ENCODE assay signal across 8 cellular contexts in the genomic region with DNA sequence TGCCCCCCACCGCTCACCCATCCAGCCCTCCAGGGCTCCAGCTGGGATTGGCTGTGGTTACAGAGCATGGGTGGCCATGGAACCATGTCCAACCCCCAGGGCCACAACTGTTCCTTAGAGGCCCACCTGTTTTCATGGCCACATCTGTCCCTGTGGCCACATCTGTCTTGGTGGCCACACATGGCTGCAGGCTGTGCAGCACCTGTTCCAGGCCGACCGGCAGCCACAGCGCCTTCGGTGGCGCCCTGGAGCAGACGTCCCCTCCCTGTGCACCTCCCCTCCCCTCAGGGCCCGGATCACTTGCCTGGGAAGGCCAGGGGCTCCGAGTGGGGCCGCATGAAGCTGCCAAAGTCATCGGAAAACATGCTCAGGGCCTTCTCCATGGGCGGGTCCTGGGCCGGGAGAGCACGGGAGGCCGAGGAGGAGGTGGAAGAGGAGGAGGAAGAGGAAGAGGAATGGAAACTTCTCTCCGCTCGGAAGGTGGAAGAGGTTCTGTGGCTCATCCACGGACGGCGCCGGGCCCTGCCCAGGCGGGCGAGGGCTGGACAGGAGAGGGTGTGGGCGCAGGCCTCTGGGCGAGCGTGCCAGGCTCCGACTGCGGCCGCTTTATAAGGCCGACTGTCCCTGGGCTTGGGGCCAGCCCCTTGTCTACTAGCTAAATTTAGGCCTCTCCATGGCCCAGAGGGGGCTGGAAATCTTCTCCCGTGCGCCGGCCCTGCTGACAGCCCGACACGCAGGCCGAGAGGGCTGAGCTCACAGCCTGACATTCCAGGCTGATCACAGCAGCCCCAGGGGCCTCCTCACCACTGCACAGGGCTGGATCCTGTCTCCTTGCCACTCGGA. TPM values are rescaled to one million over a fixed set of nuclear protein-coding genes. Genes with fewer than 3 reads are reported as not detected.
DNase-seq lines count a peak whose midpoint lies in the region; ATAC-seq and TF ChIP-seq lines count a peak whose summit lies in the region.

HSPB7 (minus strand) TSS at position 583 of the 843 bp plus-strand sequence; CDS start at position 503, 80 bp downstream.

- CTCF ChIA-PET in activated CD8-positive, alpha-beta memory T cell treated with anti-CD3 and anti-CD28 coated beads, Interleukin-2, amount 10 ng/mL, durations not matched to agents 7 days and 5 days (lab: Charles Lee), result interaction anchor here (1.0 to 1.5 kb wide), 2 partner anchors 8 to 14 kb away, joined by 3 read pairs; no protein-coding TSS in a partner anchor

- no peaks in the 10 kb centered on the region for H3K36me3 ChIP-seq in NT2/D1 (ENCODE audit: insufficient read depth, insufficient read length, low read length)

- peaks cover 25% of the 10 kb centered on the region for H3K4me1 ChIP-seq in NT2/D1 (ENCODE audit: insufficient read depth, insufficient read length)

- H3K36me3 Mint-ChIP-seq in nephron progenitor cell (ENCODE audit: low read depth), result no peaks in the 10 kb centered on the region
- no peaks in the 10 kb centered on the region for H3K36me3 Mint-ChIP-seq in activated CD8-positive, alpha-beta memory T cell treated with anti-CD3 and anti-CD28 coated beads, Interleukin-2, amount 10 ng/mL, durations not matched to agents 7 days and 5 days

- peak within 1 kb of the TSS; percentile 50 for H3K9ac ChIP-seq in NT2/D1 (ENCODE audit: insufficient read length, low read depth)

- peaks cover 69% of the 10 kb centered on the region for H3K4me1 Mint-ChIP-seq in nephron progenitor cell
- no peaks in the 10 kb centered on the region for H3K4me1 Mint-ChIP-seq in activated CD8-positive, alpha-beta memory T cell treated with anti-CD3 and anti-CD28 coated beads, Interleukin-2, amount 10 ng/mL, durations not matched to agents 7 days and 5 days

- H3K4me3 Mint-ChIP-seq in nephron progenitor cell, result no peak within 1 kb of the TSS
- no peak within 1 kb of the TSS for H3K4me3 Mint-ChIP-seq in activated CD8-positive, alpha-beta memory T cell treated with anti-CD3 and anti-CD28 coated beads, Interleukin-2, amount 10 ng/mL, durations not matched to agents 7 days and 5 days

- peaks cover 33% of the 10 kb centered on the region for H3K27me3 Mint-ChIP-seq in nephron progenitor cell (ENCODE audit: low read depth, poor library complexity)
- peaks cover 15% of the 10 kb centered on the region for H3K27me3 Mint-ChIP-seq in activated CD8-positive, alpha-beta memory T cell treated with anti-CD3 and anti-CD28 coated beads, Interleukin-2, amount 10 ng/mL, durations not matched to agents 7 days and 5 days

- H3K4me3 ChIP-seq in AG09309 (ENCODE audit: control insufficient read depth, low read depth, low read length) (peak within 1 kb of the TSS; percentile 14), NT2/D1 (ENCODE audit: insufficient read length, low read depth) (no peak within 1 kb of the TSS), fibroblast of mammary gland (ENCODE audit: control insufficient read depth, low read depth, low read length) (no peak within 1 kb of the TSS)

- ATAC-seq in activated CD8-positive, alpha-beta memory T cell treated with anti-CD3 and anti-CD28 coated beads, Interleukin-2, amount 10 ng/mL, durations not matched to agents 7 days and 5 days, result no peak
- no peak for ATAC-seq in HG03196 (IDR thresholded peaks at IDR 0.05; ENCODE audit: unreplicated experiment)

- H3K9me3 Mint-ChIP-seq in nephron progenitor cell, result no peaks in the 10 kb centered on the region
- H3K9me3 Mint-ChIP-seq in activated CD8-positive, alpha-beta memory T cell treated with anti-CD3 and anti-CD28 coated beads, Interleukin-2, amount 10 ng/mL, durations not matched to agents 7 days and 5 days (ENCODE audit: low read depth), result no peaks in the 10 kb centered on the region

- H3K27ac Mint-ChIP-seq in nephron progenitor cell, result no peak within 1 kb of the TSS
- H3K27ac Mint-ChIP-seq in activated CD8-positive, alpha-beta memory T cell treated with anti-CD3 and anti-CD28 coated beads, Interleukin-2, amount 10 ng/mL, durations not matched to agents 7 days and 5 days, result no peak within 1 kb of the TSS

- TF ChIP-seq CTCF in AG09309 (IDR thresholded peaks at IDR 0.05; ENCODE audit: control insufficient read depth, insufficient read depth, low read depth, low read length, missing control alignments) (no peak), fibroblast of mammary gland (conservative IDR thresholded peaks at IDR 0.05; ENCODE audit: control insufficient read depth, insufficient read depth, low read depth, low read length) (no peak), nephron progenitor cell (IDR thresholded peaks at IDR 0.05) (no peak)

- H3K27me3 ChIP-seq in NT2/D1 (ENCODE audit: insufficient read depth, insufficient read length), result no peaks in the 10 kb centered on the region

- DNase-seq in AG09309 (ENCODE audit: low read depth) (no peak), NT2/D1 (ENCODE audit: low read depth, low spot score) (no peak), fibroblast of mammary gland (ENCODE audit: low read depth) (peak; percentile 76), nephron progenitor cell (peak; percentile 50), RKO (ENCODE audit: low spot score) (no peak), HT-29 (ENCODE audit: low spot score) (no peak)
- DNase-seq in activated CD8-positive, alpha-beta memory T cell treated with anti-CD3 and anti-CD28 coated beads, Interleukin-2, amount 10 ng/mL, durations not matched to agents 7 days and 5 days, result no peak

- no peaks in the 10 kb centered on the region for H3K9me3 ChIP-seq in NT2/D1 (ENCODE audit: insufficient read depth, low read length)

RNA-seq across cellular contexts. Expression of gene HSPB7, which starts in this region (rescaled TPM):
- not detected for total RNA-seq in activated CD8-positive, alpha-beta memory T cell treated with anti-CD3 and anti-CD28 coated beads, Interleukin-2, amount 10 ng/mL, durations not matched to agents 7 days and 5 days
- total RNA-seq in HT-29 (2014; rRNA removed; shearing (Covaris generic)), result not detected in 2 replicates

Comparison
In these comparisons a context has a peak if more than half of its experiments do, and no peak if none do; other contexts are left out.
1. DNase-seq: peak in fibroblast of mammary gland (single experiment) and nephron progenitor cell (single experiment); none in AG09309 (single experiment), NT2/D1 (single experiment), activated CD8-positive, alpha-beta memory T cell treated with anti-CD3 and anti-CD28 coated beads, Interleukin-2, amount 10 ng/mL, durations not matched to agents 7 days and 5 days (single experiment), RKO (single experiment) and HT-29 (single experiment).